Comparison of ENCODE assay signal across 8 cellular contexts in genomic region chr1:6519935-6520621, GRCh38. TPM values are rescaled to one million over a fixed set of nuclear protein-coding genes. Genes with fewer than 3 reads are reported as not detected.
A peak's percentile ranks its signal among the peaks of the same experiment; 100 is the strongest.
DNase-seq lines count a peak whose midpoint lies in the region; ATAC-seq and TF ChIP-seq lines count a peak whose summit lies in the region.

No MANE protein-coding gene starts in this region.

- in situ Hi-C loops in brain microvascular endothelial cell (cut with HindIII; ENCODE audit: low pct_ligation_motif_present, low sequenced_read_pairs): no loop called here

- POLR2A ChIA-PET in AG04450 (lab: Yijun Ruan, JAX): no interaction called here

- no peaks in the 10 kb centered on the region for H3K27me3 ChIP-seq in AG04450 (ENCODE audit: control insufficient read depth, insufficient read depth, low read length)
- H3K27me3 ChIP-seq in MG63: no peaks in the 10 kb centered on the region
- H3K27me3 ChIP-seq in brain microvascular endothelial cell (replicated peaks): no peaks in the 10 kb centered on the region

- ATAC-seq in left lobe of liver (peak; percentile 94), GM21423 (IDR thresholded peaks at IDR 0.05; ENCODE audit: unreplicated experiment) (no peak), GM19351 (IDR thresholded peaks at IDR 0.05; ENCODE audit: unreplicated experiment) (no peak)

- CTCF ChIA-PET in AG04450 (lab: Charles Lee): interaction anchor here (0.6 to 2.5 kb wide), 3 partner anchors 30 to 101 kb away, joined by 5 to 9 read pairs (median 6); no protein-coding TSS in a partner anchor

- H3K4me3 ChIP-seq in AG04450 (ENCODE audit: low read depth, low read length): no peak overlapping the region
- no peak overlapping the region for H3K4me3 ChIP-seq in MG63
- H3K4me3 ChIP-seq in brain microvascular endothelial cell (ENCODE audit: low read depth, low read length): no peak overlapping the region

- DNase-seq in AG04450 (ENCODE audit: low read depth, low spot score): peak; percentile 46
- peak; percentile 86 for DNase-seq in MG63
- DNase-seq in brain microvascular endothelial cell: peak; percentile 65
- no peak for DNase-seq in left lobe of liver (ENCODE audit: low spot score)
- no peak for DNase-seq in GM20000 (ENCODE audit: low spot score)
- no peak for DNase-seq in activated CD4-positive, alpha-beta T cell treated with anti-CD3 and anti-CD28 coated beads for 4 hours

- H3K36me3 ChIP-seq in MG63 (peaks cover 6% of the 10 kb centered on the region), brain microvascular endothelial cell (replicated peaks) (peaks cover 5% of the 10 kb centered on the region)

- TF ChIP-seq CTCF in AG04450 (IDR thresholded peaks at IDR 0.05; ENCODE audit: low read depth, low read length) (no peak), brain microvascular endothelial cell (IDR thresholded peaks at IDR 0.05; ENCODE audit: low read depth, low read length, missing control alignments) (no peak), GM20000 (IDR thresholded peaks at IDR 0.05; ENCODE audit: extremely low read depth, missing control alignments) (no peak)

- H3K9me3 ChIP-seq in AG04450 (ENCODE audit: control insufficient read depth, insufficient read depth, low read length): no peaks in the 10 kb centered on the region
- no peaks in the 10 kb centered on the region for H3K9me3 ChIP-seq in MG63

- no peak overlapping the region for H3K27ac ChIP-seq in AG04450 (ENCODE audit: low read depth, low read length)
- no peak overlapping the region for H3K27ac ChIP-seq in brain microvascular endothelial cell

RNA-seq across cellular contexts. Expression of gene PLEKHG5, which starts 28.6 kb away (rescaled TPM):
- 4.2 and 5.4 TPM in 2 replicates for polyA plus RNA-seq in AG04450 (2011; rRNA removed)
- polyA minus RNA-seq in AG04450 (2011; rRNA and poly(A)+ RNA removed): 4.5 and 5.0 TPM in 2 replicates
- total RNA-seq in MG63 (2014; rRNA removed; shearing (Covaris generic); ENCODE audit: low replicate concordance): 0.02 and 1.2 TPM in 2 replicates
- 1.1 TPM for total RNA-seq in left lobe of liver

RNA-seq across cellular contexts. Expression of gene NOL9, which starts 34.2 kb away (rescaled TPM):
- 17.9 and 23.6 TPM in 2 replicates for polyA plus RNA-seq in AG04450 (2011; rRNA removed)
- polyA minus RNA-seq in AG04450 (2011; rRNA and poly(A)+ RNA removed): 23.0 and 31.2 TPM in 2 replicates
- 25.0 and 44.9 TPM in 2 replicates for total RNA-seq in MG63 (2014; rRNA removed; shearing (Covaris generic); ENCODE audit: low replicate concordance)
- total RNA-seq in left lobe of liver: 11.1 TPM

RNA-seq across cellular contexts. Expression of gene TAS1R1, which starts 35.0 kb away (rescaled TPM):
- 0.05 TPM in 2 replicates for polyA plus RNA-seq in AG04450 (2011; rRNA removed)
- not detected in 2 replicates for polyA minus RNA-seq in AG04450 (2011; rRNA and poly(A)+ RNA removed)
- total RNA-seq in MG63 (2014; rRNA removed; shearing (Covaris generic); ENCODE audit: low replicate concordance): not detected in 2 replicates
- 0.05 TPM for total RNA-seq in left lobe of liver

RNA-seq across cellular contexts. Expression of gene TNFRSF25, which starts 54.1 kb away (rescaled TPM):
- 2.7 and 3.3 TPM in 2 replicates for polyA plus RNA-seq in AG04450 (2011; rRNA removed)
- 1.5 and 2.4 TPM in 2 replicates for polyA minus RNA-seq in AG04450 (2011; rRNA and poly(A)+ RNA removed)
- 0.63 TPM in 1 of 2 replicates, not detected in the other for total RNA-seq in MG63 (2014; rRNA removed; shearing (Covaris generic); ENCODE audit: low replicate concordance)
- 2.1 TPM for total RNA-seq in left lobe of liver

RNA-seq across cellular contexts. Expression of gene ZBTB48, which starts 59.7 kb away (rescaled TPM):
- 7.5 and 8.8 TPM in 2 replicates for polyA plus RNA-seq in AG04450 (2011; rRNA removed)
- 16.8 and 26.3 TPM in 2 replicates for polyA minus RNA-seq in AG04450 (2011; rRNA and poly(A)+ RNA removed)
- 20.6 and 32.5 TPM in 2 replicates for total RNA-seq in MG63 (2014; rRNA removed; shearing (Covaris generic); ENCODE audit: low replicate concordance)
- 38.4 TPM for total RNA-seq in left lobe of liver

Comparison
In these comparisons a context has a peak if more than half of its experiments do, and no peak if none do; other contexts are left out.
1. DNase-seq: peak in AG04450 (single experiment), MG63 (single experiment) and brain microvascular endothelial cell (single experiment); none in left lobe of liver (single experiment), GM20000 (single experiment) and activated CD4-positive, alpha-beta T cell treated with anti-CD3 and anti-CD28 coated beads for 4 hours (0 of 2).